1 cellular context compared by ENCODE assay signal in the genomic region with DNA sequence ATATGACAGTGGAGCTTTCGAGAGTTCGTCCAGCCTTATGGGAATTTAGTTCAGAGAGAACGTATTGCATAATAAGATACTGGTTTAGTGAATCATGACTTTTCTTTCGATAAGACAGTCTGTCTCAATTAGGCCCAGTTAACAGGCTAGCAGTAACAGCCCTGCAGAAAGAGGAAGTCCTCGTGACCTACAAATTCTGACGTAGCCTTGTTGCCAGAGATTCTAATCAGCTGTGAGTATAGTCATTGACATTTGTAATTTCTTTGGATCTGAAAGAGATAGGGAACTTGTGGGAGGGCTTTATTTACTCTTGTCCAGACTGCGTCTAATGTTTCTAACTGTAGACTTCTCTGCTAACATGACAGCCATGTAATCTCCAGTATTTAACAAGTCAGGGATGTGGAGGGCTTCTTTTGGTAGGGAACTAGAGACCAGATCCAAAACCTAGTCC.
TF ChIP-seq lines count a peak whose summit lies in the region.

No MANE protein-coding gene starts in this region.

TF ChIP-seq in WTC11, 78 proteins besides CTCF, POLR2A, EP300 and RAD21 (continued from another document):
- TF ChIP-seq, protein P1, sequence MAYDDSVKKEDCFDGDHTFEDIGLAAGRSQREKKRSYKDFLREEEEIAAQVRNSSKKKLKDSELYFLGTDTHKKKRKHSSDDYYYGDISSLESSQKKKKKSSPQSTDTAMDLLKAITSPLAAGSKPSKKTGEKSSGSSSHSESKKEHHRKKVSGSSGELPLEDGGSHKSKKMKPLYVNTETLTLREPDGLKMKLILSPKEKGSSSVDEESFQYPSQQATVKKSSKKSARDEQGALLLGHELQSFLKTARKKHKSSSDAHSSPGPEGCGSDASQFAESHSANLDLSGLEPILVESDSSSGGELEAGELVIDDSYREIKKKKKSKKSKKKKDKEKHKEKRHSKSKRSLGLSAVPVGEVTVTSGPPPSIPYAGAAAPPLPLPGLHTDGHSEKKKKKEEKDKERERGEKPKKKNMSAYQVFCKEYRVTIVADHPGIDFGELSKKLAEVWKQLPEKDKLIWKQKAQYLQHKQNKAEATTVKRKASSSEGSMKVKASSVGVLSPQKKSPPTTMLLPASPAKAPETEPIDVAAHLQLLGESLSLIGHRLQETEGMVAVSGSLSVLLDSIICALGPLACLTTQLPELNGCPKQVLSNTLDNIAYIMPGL (CRISPR knock-in tag; IDR thresholded peaks at IDR 0.05), result no peak
- TF ChIP-seq ZNF138 (CRISPR knock-in tag; conservative IDR thresholded peaks at IDR 0.05) (no peak), FOXK1 (CRISPR knock-in tag; IDR thresholded peaks at IDR 0.05) (no peak), AFF4 (CRISPR knock-in tag; IDR thresholded peaks at IDR 0.05; ENCODE audit: borderline replicate concordance) (no peak), GRHL2 (CRISPR knock-in tag; IDR thresholded peaks at IDR 0.05; ENCODE audit: insufficient replicate concordance, severe bottlenecking) (no peak), NFATC4 (CRISPR knock-in tag; IDR thresholded peaks at IDR 0.05) (no peak), ZNF263 (CRISPR knock-in tag; IDR thresholded peaks at IDR 0.05; ENCODE audit: low read depth) (no peak), IRF1 (CRISPR knock-in tag; IDR thresholded peaks at IDR 0.05) (no peak), ZNF416 (CRISPR knock-in tag; IDR thresholded peaks at IDR 0.05) (no peak)
- TF ChIP-seq, protein P2, sequence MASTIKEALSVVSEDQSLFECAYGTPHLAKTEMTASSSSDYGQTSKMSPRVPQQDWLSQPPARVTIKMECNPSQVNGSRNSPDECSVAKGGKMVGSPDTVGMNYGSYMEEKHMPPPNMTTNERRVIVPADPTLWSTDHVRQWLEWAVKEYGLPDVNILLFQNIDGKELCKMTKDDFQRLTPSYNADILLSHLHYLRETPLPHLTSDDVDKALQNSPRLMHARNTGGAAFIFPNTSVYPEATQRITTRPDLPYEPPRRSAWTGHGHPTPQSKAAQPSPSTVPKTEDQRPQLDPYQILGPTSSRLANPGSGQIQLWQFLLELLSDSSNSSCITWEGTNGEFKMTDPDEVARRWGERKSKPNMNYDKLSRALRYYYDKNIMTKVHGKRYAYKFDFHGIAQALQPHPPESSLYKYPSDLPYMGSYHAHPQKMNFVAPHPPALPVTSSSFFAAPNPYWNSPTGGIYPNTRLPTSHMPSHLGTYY (CRISPR knock-in tag; IDR thresholded peaks at IDR 0.05), result no peak
